Comparison of ENCODE assay signal across 16 cellular contexts in the genomic region with DNA sequence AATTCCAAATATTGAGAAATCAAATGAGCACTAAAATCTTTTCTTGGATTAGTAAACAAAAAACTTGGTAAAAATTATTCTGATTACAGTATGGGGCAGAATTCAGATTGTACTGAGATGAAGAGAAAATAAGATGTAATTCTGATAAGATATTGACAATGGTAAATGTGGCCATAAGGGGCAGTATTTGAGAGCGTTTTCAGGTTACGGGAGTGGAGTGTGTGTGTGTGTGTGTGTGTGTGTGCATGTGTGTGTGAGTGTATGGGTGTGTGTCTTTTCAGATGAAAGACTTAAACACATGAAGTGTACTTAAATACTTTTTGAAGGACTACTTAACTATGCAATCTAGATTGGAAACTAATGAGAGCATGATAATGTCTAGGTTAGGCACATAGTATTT.
DNase-seq lines count a peak whose midpoint lies in the region; ATAC-seq and TF ChIP-seq lines count a peak whose summit lies in the region.
"Had no signal": no experiment of that assay in that cellular context is flagged by ENCODE, and none has a peak within 500 bp of the region (broad histone marks: within the 10 kb centered on the region; RNA-seq: fewer than 3 reads in every experiment).

No MANE protein-coding gene starts in this region.

- H3K4me1 Mint-ChIP-seq in neural progenitor cell: peaks cover 14% of the 10 kb centered on the region

- TF ChIP-seq CTCF in brain microvascular endothelial cell (IDR thresholded peaks at IDR 0.05; ENCODE audit: low read depth, low read length, missing control alignments) (peak; percentile 26), neural progenitor cell (IDR thresholded peaks at IDR 0.05) (peak; percentile 49)

- H3K9me3 Mint-ChIP-seq in neural progenitor cell: no peaks in the 10 kb centered on the region

- H3K27ac ChIP-seq in brain microvascular endothelial cell: no peak overlapping the region
- H3K27ac ChIP-seq in neural progenitor cell: no peak overlapping the region
- no peak overlapping the region for H3K27ac ChIP-seq in aorta (ENCODE audit: low read depth in 1 of 2, low read length in 2 of 2)
- H3K27ac ChIP-seq: BLaER1, colonic mucosa, GM23248, HL-60 had no signal

- no peaks in the 10 kb centered on the region for H3K4me1 ChIP-seq in neural progenitor cell
- H3K4me1 ChIP-seq in aorta (ENCODE audit: control insufficient read depth in 1 of 2, insufficient read depth in 2 of 2, low read length in 2 of 2): no peaks in the 10 kb centered on the region
- H3K4me1 ChIP-seq: BLaER1, colonic mucosa had no signal

- H3K9ac ChIP-seq in neural progenitor cell: no peak overlapping the region
- H3K9ac ChIP-seq: BLaER1, GM23248 had no signal

- in situ Hi-C loops in brain microvascular endothelial cell (cut with HindIII; ENCODE audit: low pct_ligation_motif_present, low sequenced_read_pairs): no loop called here

- H3K4me3 ChIP-seq in Jurkat, Clone E6-1 (ENCODE audit: low read length): no peak overlapping the region
- H3K4me3 ChIP-seq in brain microvascular endothelial cell (ENCODE audit: low read depth, low read length) (no peak overlapping the region), neural progenitor cell (no peak overlapping the region), aorta (ENCODE audit: low read length in 2 of 2) (no peak overlapping the region)
- H3K4me3 ChIP-seq: BLaER1, colonic mucosa, GM23248 had no signal

- WGBS in aorta, 2 donors: 56 to 63% methylated on average over 2 of the region's 2 CpGs

- H4K20me1 ChIP-seq in neural progenitor cell (ENCODE audit: low read depth): no peaks in the 10 kb centered on the region
- H4K20me1 ChIP-seq: BLaER1 had no signal

- H3K9me3 ChIP-seq in neural progenitor cell (ENCODE audit: low read depth) (no peaks in the 10 kb centered on the region), aorta (ENCODE audit: control insufficient read depth, low read length) (no peaks in the 10 kb centered on the region)
- H3K9me3 ChIP-seq: BLaER1, colonic mucosa had no signal

- H2AFZ ChIP-seq in neural progenitor cell (replicated peaks): no peak overlapping the region
- H2AFZ ChIP-seq: GM23248 had no signal

- no peak overlapping the region for H3K27ac Mint-ChIP-seq in neural progenitor cell
- H3K27ac Mint-ChIP-seq: stimulated activated naive B cell treated with anti-CD40 and anti-IgM and Interleukin-4, amounts not matched to agents 10 μg/mL and 1 μg/mL and 100 μg/mL, for 72 hours had no signal

- no peak for ATAC-seq in GM18907 (IDR thresholded peaks at IDR 0.05; ENCODE audit: unreplicated experiment)
- ATAC-seq in aorta (ENCODE audit: low FRiP score): no peak
- ATAC-seq: stimulated activated naive B cell treated with anti-CD40 and anti-IgM and Interleukin-4, amounts not matched to agents 10 μg/mL and 1 μg/mL and 100 μg/mL, for 72 hours had no signal

- H3K4me2 ChIP-seq in neural progenitor cell: no peak overlapping the region
- H3K4me2 ChIP-seq: BLaER1 had no signal

- no peaks in the 10 kb centered on the region for H3K27me3 ChIP-seq in brain microvascular endothelial cell (replicated peaks)
- H3K27me3 ChIP-seq in neural progenitor cell: no peaks in the 10 kb centered on the region
- H3K27me3 ChIP-seq in aorta (ENCODE audit: control insufficient read depth in 1 of 2, insufficient read depth in 2 of 2, low read length in 1 of 2): no peaks in the 10 kb centered on the region
- H3K27me3 ChIP-seq: BLaER1, colonic mucosa had no signal

- H3K36me3 ChIP-seq in brain microvascular endothelial cell (replicated peaks) (no peaks in the 10 kb centered on the region), neural progenitor cell (no peaks in the 10 kb centered on the region), aorta (ENCODE audit: control insufficient read depth in 1 of 2, insufficient read depth in 2 of 2, low read length in 1 of 2) (no peaks in the 10 kb centered on the region)
- H3K36me3 ChIP-seq: BLaER1, colonic mucosa had no signal

- no peaks in the 10 kb centered on the region for H3K27me3 Mint-ChIP-seq in neural progenitor cell (ENCODE audit: insufficient read depth, low read depth)
- H3K27me3 Mint-ChIP-seq: stimulated activated naive B cell treated with anti-CD40 and anti-IgM and Interleukin-4, amounts not matched to agents 10 μg/mL and 1 μg/mL and 100 μg/mL, for 72 hours; T-cell had no signal

- no peaks in the 10 kb centered on the region for H3K79me2 ChIP-seq in neural progenitor cell (ENCODE audit: low read depth)

- H3K4me3 Mint-ChIP-seq in neural progenitor cell: no peak overlapping the region
- H3K4me3 Mint-ChIP-seq: stimulated activated naive B cell treated with anti-CD40 and anti-IgM and Interleukin-4, amounts not matched to agents 10 μg/mL and 1 μg/mL and 100 μg/mL, for 72 hours; T-cell had no signal

- no peaks in the 10 kb centered on the region for H3K36me3 Mint-ChIP-seq in neural progenitor cell

- H3F3A ChIP-seq in neural progenitor cell (ENCODE audit: low read depth): no peaks in the 10 kb centered on the region

- intact Hi-C loops in aorta (cut with DNase I): no loop called here

- peak; percentile 3 to 18 for DNase-seq in activated CD4-positive, alpha-beta T cell treated with anti-CD3 and anti-CD28 coated beads for 4 hours
- DNase-seq in activated CD4-positive, alpha-beta T cell treated with anti-CD3 and anti-CD28 coated beads for 1 hour: no peak
- peak; percentile 48 for DNase-seq in Jurkat, Clone E6-1 (ENCODE audit: low read depth, low spot score)
- DNase-seq in brain microvascular endothelial cell (no peak), neural progenitor cell (ENCODE audit: low spot score) (peak; percentile 30), cerebellum (ENCODE audit: low spot score) (no peak), aorta (no peak)
- DNase-seq: colonic mucosa; GM23248; head of caudate nucleus; stimulated activated CD4-positive, alpha-beta T cell treated with anti-CD3 and anti-CD28 coated beads, Interleukin-12 subunit alpha, Interleukin-12 subunit beta, amount 100 ng/mL, for 4 hours; stimulated activated naive B cell treated with anti-CD40 and anti-IgM and Interleukin-4, amounts not matched to agents 10 μg/mL and 1 μg/mL and 100 μg/mL, for 72 hours had no signal

Comparison
In these comparisons a context has a peak if more than half of its experiments do, and no peak if none do; other contexts are left out.
1. DNase-seq: peak in activated CD4-positive, alpha-beta T cell treated with anti-CD3 and anti-CD28 coated beads for 4 hours (2 of 2), Jurkat, Clone E6-1 (single experiment) and neural progenitor cell (single experiment); none in activated CD4-positive, alpha-beta T cell treated with anti-CD3 and anti-CD28 coated beads for 1 hour (single experiment), brain microvascular endothelial cell (single experiment), cerebellum (single experiment) and aorta (0 of 2).